Comparison of ENCODE assay signal across 1 cellular context in the genomic region with DNA sequence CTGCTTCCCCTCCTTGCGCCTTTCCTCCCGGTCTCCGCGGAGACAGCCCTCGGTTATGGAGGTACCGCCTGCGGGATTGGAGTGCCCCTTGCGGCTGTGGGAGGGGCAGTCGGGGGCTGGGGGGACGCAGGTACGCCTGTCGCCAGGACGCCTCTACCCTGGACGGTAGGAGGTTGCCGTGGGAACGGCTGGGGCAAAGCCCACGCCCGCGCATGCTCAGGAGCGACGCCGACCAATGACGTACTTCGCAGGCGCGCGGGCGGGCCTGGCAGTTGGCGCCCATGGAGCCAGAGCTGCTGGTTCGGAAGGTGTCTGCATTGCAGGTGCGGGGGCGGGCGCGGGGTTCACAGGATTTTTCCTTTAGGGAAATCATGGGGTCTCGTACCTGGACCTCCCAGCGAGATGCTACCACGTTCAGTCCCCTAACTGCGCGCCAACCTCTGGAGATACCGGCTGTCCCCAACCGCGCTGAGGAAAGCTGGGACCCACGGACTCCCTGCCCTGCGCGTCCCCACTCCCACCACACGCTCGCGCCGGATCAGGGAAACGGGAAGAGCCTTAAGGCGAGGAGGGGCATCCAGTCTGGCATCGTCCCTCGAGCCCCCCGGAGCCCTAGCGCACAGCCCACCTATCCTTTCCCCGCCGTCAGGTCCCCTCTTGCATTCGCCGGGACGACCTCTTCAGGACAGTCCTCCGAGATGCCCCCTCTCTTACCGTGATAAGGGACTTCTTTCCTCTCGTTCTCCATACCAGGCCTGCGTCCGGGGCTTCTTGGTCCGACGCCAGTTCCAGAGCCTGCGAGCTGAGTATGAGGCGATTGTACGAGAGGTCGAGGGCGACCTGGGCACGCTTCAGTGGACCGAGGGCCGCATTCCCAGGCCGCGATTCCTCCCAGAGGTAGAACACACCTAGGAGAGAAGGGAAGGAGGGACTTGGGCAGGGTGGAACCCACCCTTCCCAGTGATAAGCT.
TF ChIP-seq lines count a peak whose summit lies in the region.

Gene IQCC (plus strand): TSS at position 271 of the 970 bp plus-strand sequence. CDS start 11 bp downstream, at position 282.

TF ChIP-seq in HEK293, 187 proteins besides CTCF, POLR2A, EP300 and RAD21 (continued from another document and continues in another):
- TF ChIP-seq ZNF211 (tag by site-specific recombination; IDR thresholded peaks at IDR 0.05; ENCODE audit: low read depth) (no peak), ZBTB8A (tag by site-specific recombination; IDR thresholded peaks at IDR 0.05) (peak; percentile 49), GLIS1 (tag by site-specific recombination; IDR thresholded peaks at IDR 0.05) (peak; percentile 51; the same call in 1 of the 2 replicates), HIC1 (tag by site-specific recombination; IDR thresholded peaks at IDR 0.05) (peak; percentile 80), ZFP69B (tag by site-specific recombination; IDR thresholded peaks at IDR 0.05) (peak; percentile 73), SP2 (tag by site-specific recombination; IDR thresholded peaks at IDR 0.05) (peak; percentile 77), KLF9 (tag by site-specific recombination; IDR thresholded peaks at IDR 0.05; ENCODE audit: low read depth) (0 out of 2 replicates have a peak, but pooled peaks have one; percentile 35), ZBTB21 (tag by site-specific recombination; IDR thresholded peaks at IDR 0.05) (peak; percentile 51), ZNF18 (tag by site-specific recombination; IDR thresholded peaks at IDR 0.05) (0 out of 2 replicates have a peak, but pooled peaks have one; percentile 16), ZBTB7A (tag by site-specific recombination; IDR thresholded peaks at IDR 0.05; ENCODE audit: low read depth) (0 out of 2 replicates have a peak, but pooled peaks have one; percentile 43), ZNF610 (tag by site-specific recombination; IDR thresholded peaks at IDR 0.05; ENCODE audit: borderline replicate concordance) (0 out of 2 replicates have a peak, but pooled peaks have one; percentile 31), PRDM2 (tag by site-specific recombination; IDR thresholded peaks at IDR 0.05; ENCODE audit: borderline replicate concordance) (peak; percentile 92; the same call in 1 of the 2 replicates), ZNF138 (tag by site-specific recombination; IDR thresholded peaks at IDR 0.05; ENCODE audit: borderline replicate concordance) (no peak), SP7 (tag by site-specific recombination; IDR thresholded peaks at IDR 0.05) (peak; percentile 74), ZNF362 (tag by site-specific recombination; IDR thresholded peaks at IDR 0.05) (no peak), ZSCAN23 (tag by site-specific recombination; IDR thresholded peaks at IDR 0.05) (no peak), ZNF488 (tag by site-specific recombination; IDR thresholded peaks at IDR 0.05) (no peak), ZFHX2 (tag by site-specific recombination; conservative IDR thresholded peaks at IDR 0.05) (peak; percentile 96), ZNF501 (tag by site-specific recombination; IDR thresholded peaks at IDR 0.05) (peak; percentile 76), ZFP37 (tag by site-specific recombination; IDR thresholded peaks at IDR 0.05) (peak; percentile 71; the same call in 1 of the 2 replicates), SCRT2 (tag by site-specific recombination; IDR thresholded peaks at IDR 0.05) (no peak), ZNF302 (tag by site-specific recombination; IDR thresholded peaks at IDR 0.05; ENCODE audit: low read depth) (no peak), ZNF580 (tag by site-specific recombination; IDR thresholded peaks at IDR 0.05) (peak; percentile 83; the same call in 1 of the 2 replicates)
- TF ChIP-seq, protein P1, sequence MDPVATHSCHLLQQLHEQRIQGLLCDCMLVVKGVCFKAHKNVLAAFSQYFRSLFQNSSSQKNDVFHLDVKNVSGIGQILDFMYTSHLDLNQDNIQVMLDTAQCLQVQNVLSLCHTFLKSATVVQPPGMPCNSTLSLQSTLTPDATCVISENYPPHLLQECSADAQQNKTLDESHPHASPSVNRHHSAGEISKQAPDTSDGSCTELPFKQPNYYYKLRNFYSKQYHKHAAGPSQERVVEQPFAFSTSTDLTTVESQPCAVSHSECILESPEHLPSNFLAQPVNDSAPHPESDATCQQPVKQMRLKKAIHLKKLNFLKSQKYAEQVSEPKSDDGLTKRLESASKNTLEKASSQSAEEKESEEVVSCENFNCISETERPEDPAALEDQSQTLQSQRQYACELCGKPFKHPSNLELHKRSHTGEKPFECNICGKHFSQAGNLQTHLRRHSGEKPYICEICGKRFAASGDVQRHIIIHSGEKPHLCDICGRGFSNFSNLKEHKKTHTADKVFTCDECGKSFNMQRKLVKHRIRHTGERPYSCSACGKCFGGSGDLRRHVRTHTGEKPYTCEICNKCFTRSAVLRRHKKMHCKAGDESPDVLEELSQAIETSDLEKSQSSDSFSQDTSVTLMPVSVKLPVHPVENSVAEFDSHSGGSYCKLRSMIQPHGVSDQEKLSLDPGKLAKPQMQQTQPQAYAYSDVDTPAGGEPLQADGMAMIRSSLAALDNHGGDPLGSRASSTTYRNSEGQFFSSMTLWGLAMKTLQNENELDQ (tag by site-specific recombination; IDR thresholded peaks at IDR 0.05; ENCODE audit: low read depth), result no peak
- TF ChIP-seq, protein P2, sequence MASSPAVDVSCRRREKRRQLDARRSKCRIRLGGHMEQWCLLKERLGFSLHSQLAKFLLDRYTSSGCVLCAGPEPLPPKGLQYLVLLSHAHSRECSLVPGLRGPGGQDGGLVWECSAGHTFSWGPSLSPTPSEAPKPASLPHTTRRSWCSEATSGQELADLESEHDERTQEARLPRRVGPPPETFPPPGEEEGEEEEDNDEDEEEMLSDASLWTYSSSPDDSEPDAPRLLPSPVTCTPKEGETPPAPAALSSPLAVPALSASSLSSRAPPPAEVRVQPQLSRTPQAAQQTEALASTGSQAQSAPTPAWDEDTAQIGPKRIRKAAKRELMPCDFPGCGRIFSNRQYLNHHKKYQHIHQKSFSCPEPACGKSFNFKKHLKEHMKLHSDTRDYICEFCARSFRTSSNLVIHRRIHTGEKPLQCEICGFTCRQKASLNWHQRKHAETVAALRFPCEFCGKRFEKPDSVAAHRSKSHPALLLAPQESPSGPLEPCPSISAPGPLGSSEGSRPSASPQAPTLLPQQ (tag by site-specific recombination; IDR thresholded peaks at IDR 0.05), result peak; percentile 67
- TF ChIP-seq, protein P3, sequence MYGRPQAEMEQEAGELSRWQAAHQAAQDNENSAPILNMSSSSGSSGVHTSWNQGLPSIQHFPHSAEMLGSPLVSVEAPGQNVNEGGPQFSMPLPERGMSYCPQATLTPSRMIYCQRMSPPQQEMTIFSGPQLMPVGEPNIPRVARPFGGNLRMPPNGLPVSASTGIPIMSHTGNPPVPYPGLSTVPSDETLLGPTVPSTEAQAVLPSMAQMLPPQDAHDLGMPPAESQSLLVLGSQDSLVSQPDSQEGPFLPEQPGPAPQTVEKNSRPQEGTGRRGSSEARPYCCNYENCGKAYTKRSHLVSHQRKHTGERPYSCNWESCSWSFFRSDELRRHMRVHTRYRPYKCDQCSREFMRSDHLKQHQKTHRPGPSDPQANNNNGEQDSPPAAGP (tag by site-specific recombination; IDR thresholded peaks at IDR 0.05), result peak; percentile 64
- TF ChIP-seq, protein P4, sequence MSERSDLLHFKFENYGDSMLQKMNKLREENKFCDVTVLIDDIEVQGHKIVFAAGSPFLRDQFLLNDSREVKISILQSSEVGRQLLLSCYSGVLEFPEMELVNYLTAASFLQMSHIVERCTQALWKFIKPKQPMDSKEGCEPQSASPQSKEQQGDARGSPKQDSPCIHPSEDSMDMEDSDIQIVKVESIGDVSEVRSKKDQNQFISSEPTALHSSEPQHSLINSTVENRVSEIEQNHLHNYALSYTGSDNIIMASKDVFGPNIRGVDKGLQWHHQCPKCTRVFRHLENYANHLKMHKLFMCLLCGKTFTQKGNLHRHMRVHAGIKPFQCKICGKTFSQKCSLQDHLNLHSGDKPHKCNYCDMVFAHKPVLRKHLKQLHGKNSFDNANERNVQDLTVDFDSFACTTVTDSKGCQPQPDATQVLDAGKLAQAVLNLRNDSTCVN (tag by site-specific recombination; optimal IDR thresholded peaks at IDR 0.05), result peak; percentile 88
- TF ChIP-seq, protein P5, sequence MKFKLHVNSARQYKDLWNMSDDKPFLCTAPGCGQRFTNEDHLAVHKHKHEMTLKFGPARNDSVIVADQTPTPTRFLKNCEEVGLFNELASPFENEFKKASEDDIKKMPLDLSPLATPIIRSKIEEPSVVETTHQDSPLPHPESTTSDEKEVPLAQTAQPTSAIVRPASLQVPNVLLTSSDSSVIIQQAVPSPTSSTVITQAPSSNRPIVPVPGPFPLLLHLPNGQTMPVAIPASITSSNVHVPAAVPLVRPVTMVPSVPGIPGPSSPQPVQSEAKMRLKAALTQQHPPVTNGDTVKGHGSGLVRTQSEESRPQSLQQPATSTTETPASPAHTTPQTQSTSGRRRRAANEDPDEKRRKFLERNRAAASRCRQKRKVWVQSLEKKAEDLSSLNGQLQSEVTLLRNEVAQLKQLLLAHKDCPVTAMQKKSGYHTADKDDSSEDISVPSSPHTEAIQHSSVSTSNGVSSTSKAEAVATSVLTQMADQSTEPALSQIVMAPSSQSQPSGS (tag by site-specific recombination; IDR thresholded peaks at IDR 0.05; ENCODE audit: low read depth), result peak; percentile 89
